Comparison of ENCODE assay signal across 14 cellular contexts in the genomic region with DNA sequence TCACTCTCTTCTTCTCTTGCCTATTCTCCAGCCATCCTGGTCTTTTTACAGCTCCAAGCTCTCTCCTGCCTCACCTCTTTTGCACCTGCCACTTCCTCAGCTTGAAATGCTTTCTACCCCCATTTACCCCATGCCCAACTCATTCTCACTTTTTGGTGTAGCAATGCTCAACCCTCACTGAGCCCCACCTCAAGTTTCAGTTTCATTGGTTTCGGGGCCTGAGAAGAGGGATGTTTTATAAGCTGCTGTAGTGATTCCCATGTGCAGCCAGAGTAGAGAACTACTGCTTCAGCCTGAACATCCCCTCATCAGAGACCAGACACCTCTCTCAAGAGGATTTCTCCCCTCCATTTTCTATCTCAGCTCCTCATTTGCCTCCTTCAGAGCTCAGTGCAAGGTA. TPM values are rescaled to one million over a fixed set of nuclear protein-coding genes. Genes with fewer than 3 reads are reported as not detected.
DNase-seq lines count a peak whose midpoint lies in the region; ATAC-seq and TF ChIP-seq lines count a peak whose summit lies in the region.
"Had no signal": no experiment of that assay in that cellular context is flagged by ENCODE, and none has a peak within 500 bp of the region (broad histone marks: within the 10 kb centered on the region; RNA-seq: fewer than 3 reads in every experiment).

No MANE protein-coding gene starts in this region.

- no peak overlapping the region for H3K4me3 Mint-ChIP-seq in T-cell

- POLR2A ChIA-PET in T-cell (lab: Charles Lee): interaction anchor here in 1 of 2 donors (0.6 kb wide), 1 partner anchor 76 kb away, joined by 3 read pairs; no protein-coding TSS in a partner anchor

- peak; percentile 39 for DNase-seq in GM06990 (ENCODE audit: extremely low read depth, insufficient read length)
- DNase-seq in T-cell: no peak
- DNase-seq in middle frontal gyrus (ENCODE audit: extremely low spot score, low spot score): no peak
- DNase-seq in 8988T: no peak
- no peak for DNase-seq in A172 (ENCODE audit: low spot score)
- DNase-seq in RPMI8226: no peak
- DNase-seq: activated CD4-positive, alpha-beta T cell treated with anti-CD3 and anti-CD28 coated beads for 1 hour; brain microvascular endothelial cell; C1 segment of cervical spinal cord; midbrain had no signal

- no peaks in the 10 kb centered on the region for H3K36me3 Mint-ChIP-seq in T-cell

- no peaks in the 10 kb centered on the region for H3K36me3 ChIP-seq in GM06990 (ENCODE audit: control insufficient read depth, insufficient read depth, low read length)
- H3K36me3 ChIP-seq: brain microvascular endothelial cell, suprapubic skin had no signal

- no peaks in the 10 kb centered on the region for H3K27me3 ChIP-seq in GM06990 (replicated peaks; ENCODE audit: control insufficient read depth, insufficient read depth, low read length)
- H3K27me3 ChIP-seq: brain microvascular endothelial cell, suprapubic skin had no signal

- peak overlapping the region; percentile 70 to 74 for H3K27ac Mint-ChIP-seq in T-cell

- no peaks in the 10 kb centered on the region for H3K9me3 Mint-ChIP-seq in T-cell

- H3K27me3 Mint-ChIP-seq in T-cell: no peaks in the 10 kb centered on the region

- no peak for TF ChIP-seq CTCF in GM06990 (IDR thresholded peaks at IDR 0.05; ENCODE audit: insufficient read depth, low read length, poor library complexity, severe bottlenecking)

- ATAC-seq in GM19324 (IDR thresholded peaks at IDR 0.05; ENCODE audit: low FRiP score, unreplicated experiment) (peak; percentile 89), HG02870 (IDR thresholded peaks at IDR 0.05; ENCODE audit: unreplicated experiment) (peak; percentile 50), T-cell (replicated peaks in 1 of 4) (no peak)

- CTCF ChIA-PET in T-cell (lab: Charles Lee): interaction anchor here in 1 of 2 donors (1.0 kb wide), 1 partner anchor 19 kb away, joined by 3 read pairs; no protein-coding TSS in a partner anchor

- H3K4me3 ChIP-seq in GM06990 (replicated peaks; ENCODE audit: low read depth, low read length): no peak overlapping the region
- H3K4me3 ChIP-seq: suprapubic skin had no signal

- peaks cover 7 to 24% (median 7%) of the 10 kb centered on the region in 3 donors for H3K4me1 Mint-ChIP-seq in T-cell

RNA-seq across cellular contexts. Expression of a gene that starts 45.2 kb away (rescaled TPM):
- total RNA-seq in T-cell: 100 to 1,000 TPM; 372 to 769 (median 428) TPM
- 0.05 and 0.12 TPM in 2 replicates for total RNA-seq in A172 (2014; rRNA removed; shearing (Covaris generic))
- total RNA-seq: fibroblast of villous mesenchyme had no signal

Comparison
In these comparisons a context has a peak if more than half of its experiments do, and no peak if none do; other contexts are left out.
1. ATAC-seq: peak in GM19324 (single experiment) and HG02870 (single experiment); none in T-cell (0 of 4).
2. RNA of a gene that starts 45.2 kb away (total RNA-seq): 372 to 769 TPM in T-cell; 0.05 to 0.12 TPM in A172; every median in the first group is over 100 times any median in the second.